ENCODE assay signal across 1 cellular context in genomic region chr5:142970440-142970788, GRCh38.
TF ChIP-seq lines count a peak whose summit lies in the region.

No MANE protein-coding gene starts in this region.

TF ChIP-seq in SK-N-SH treated with all-trans-retinoic acid at 6 μM for 48 hours, 23 proteins besides CTCF, POLR2A, EP300 and RAD21 (continued from another document):
- TF ChIP-seq, protein P1, sequence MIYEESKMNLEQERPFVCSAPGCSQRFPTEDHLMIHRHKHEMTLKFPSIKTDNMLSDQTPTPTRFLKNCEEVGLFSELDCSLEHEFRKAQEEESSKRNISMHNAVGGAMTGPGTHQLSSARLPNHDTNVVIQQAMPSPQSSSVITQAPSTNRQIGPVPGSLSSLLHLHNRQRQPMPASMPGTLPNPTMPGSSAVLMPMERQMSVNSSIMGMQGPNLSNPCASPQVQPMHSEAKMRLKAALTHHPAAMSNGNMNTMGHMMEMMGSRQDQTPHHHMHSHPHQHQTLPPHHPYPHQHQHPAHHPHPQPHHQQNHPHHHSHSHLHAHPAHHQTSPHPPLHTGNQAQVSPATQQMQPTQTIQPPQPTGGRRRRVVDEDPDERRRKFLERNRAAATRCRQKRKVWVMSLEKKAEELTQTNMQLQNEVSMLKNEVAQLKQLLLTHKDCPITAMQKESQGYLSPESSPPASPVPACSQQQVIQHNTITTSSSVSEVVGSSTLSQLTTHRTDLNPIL (CRISPR knock-in tag; IDR thresholded peaks at IDR 0.05; ENCODE audit: low read depth) = no peak
- TF ChIP-seq, protein P2, sequence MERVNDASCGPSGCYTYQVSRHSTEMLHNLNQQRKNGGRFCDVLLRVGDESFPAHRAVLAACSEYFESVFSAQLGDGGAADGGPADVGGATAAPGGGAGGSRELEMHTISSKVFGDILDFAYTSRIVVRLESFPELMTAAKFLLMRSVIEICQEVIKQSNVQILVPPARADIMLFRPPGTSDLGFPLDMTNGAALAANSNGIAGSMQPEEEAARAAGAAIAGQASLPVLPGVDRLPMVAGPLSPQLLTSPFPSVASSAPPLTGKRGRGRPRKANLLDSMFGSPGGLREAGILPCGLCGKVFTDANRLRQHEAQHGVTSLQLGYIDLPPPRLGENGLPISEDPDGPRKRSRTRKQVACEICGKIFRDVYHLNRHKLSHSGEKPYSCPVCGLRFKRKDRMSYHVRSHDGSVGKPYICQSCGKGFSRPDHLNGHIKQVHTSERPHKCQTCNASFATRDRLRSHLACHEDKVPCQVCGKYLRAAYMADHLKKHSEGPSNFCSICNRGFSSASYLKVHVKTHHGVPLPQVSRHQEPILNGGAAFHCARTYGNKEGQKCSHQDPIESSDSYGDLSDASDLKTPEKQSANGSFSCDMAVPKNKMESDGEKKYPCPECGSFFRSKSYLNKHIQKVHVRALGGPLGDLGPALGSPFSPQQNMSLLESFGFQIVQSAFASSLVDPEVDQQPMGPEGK (CRISPR knock-in tag; IDR thresholded peaks at IDR 0.05; ENCODE audit: borderline replicate concordance) = no peak
- TF ChIP-seq TSHZ2 (CRISPR knock-in tag; IDR thresholded peaks at IDR 0.05) = no peak
- no peak for TF ChIP-seq ZNF565 (CRISPR knock-in tag; conservative IDR thresholded peaks at IDR 0.05; ENCODE audit: low read depth)
- TF ChIP-seq ZNF70 (CRISPR knock-in tag; IDR thresholded peaks at IDR 0.05) = no peak
- TF ChIP-seq CSDC2 (CRISPR knock-in tag; IDR thresholded peaks at IDR 0.05) = no peak
- TF ChIP-seq ESRRG (CRISPR knock-in tag; IDR thresholded peaks at IDR 0.05) = no peak
- TF ChIP-seq, protein P3, sequence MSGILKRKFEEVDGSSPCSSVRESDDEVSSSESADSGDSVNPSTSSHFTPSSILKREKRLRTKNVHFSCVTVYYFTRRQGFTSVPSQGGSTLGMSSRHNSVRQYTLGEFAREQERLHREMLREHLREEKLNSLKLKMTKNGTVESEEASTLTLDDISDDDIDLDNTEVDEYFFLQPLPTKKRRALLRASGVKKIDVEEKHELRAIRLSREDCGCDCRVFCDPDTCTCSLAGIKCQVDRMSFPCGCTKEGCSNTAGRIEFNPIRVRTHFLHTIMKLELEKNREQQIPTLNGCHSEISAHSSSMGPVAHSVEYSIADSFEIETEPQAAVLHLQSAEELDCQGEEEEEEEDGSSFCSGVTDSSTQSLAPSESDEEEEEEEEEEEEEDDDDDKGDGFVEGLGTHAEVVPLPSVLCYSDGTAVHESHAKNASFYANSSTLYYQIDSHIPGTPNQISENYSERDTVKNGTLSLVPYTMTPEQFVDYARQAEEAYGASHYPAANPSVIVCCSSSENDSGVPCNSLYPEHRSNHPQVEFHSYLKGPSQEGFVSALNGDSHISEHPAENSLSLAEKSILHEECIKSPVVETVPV (CRISPR knock-in tag; IDR thresholded peaks at IDR 0.05) = no peak
- no peak for TF ChIP-seq ZFP3 (CRISPR knock-in tag; IDR thresholded peaks at IDR 0.05)
- no peak for TF ChIP-seq GLIS3 (CRISPR knock-in tag; IDR thresholded peaks at IDR 0.05)
TF ChIP-seq in SK-N-SH treated with all-trans-retinoic acid at 6 μM for 48 hours: peak in this region for 0.
